Comparison of ENCODE assay signal across 1 cellular context in genomic region chr7:44796504-44797328, GRCh38.
TF ChIP-seq lines count a peak whose summit lies in the region.

TSS of gene PPIA (plus strand) at chr7:44796681. CDS start at chr7:44796725, 44 bp downstream.

TF ChIP-seq in GM12878, 131 proteins besides CTCF, POLR2A, EP300 and RAD21 (continued from another document):
- peak; percentile 92 for TF ChIP-seq IRF3 (IDR thresholded peaks at IDR 0.05)
- TF ChIP-seq, protein P1, sequence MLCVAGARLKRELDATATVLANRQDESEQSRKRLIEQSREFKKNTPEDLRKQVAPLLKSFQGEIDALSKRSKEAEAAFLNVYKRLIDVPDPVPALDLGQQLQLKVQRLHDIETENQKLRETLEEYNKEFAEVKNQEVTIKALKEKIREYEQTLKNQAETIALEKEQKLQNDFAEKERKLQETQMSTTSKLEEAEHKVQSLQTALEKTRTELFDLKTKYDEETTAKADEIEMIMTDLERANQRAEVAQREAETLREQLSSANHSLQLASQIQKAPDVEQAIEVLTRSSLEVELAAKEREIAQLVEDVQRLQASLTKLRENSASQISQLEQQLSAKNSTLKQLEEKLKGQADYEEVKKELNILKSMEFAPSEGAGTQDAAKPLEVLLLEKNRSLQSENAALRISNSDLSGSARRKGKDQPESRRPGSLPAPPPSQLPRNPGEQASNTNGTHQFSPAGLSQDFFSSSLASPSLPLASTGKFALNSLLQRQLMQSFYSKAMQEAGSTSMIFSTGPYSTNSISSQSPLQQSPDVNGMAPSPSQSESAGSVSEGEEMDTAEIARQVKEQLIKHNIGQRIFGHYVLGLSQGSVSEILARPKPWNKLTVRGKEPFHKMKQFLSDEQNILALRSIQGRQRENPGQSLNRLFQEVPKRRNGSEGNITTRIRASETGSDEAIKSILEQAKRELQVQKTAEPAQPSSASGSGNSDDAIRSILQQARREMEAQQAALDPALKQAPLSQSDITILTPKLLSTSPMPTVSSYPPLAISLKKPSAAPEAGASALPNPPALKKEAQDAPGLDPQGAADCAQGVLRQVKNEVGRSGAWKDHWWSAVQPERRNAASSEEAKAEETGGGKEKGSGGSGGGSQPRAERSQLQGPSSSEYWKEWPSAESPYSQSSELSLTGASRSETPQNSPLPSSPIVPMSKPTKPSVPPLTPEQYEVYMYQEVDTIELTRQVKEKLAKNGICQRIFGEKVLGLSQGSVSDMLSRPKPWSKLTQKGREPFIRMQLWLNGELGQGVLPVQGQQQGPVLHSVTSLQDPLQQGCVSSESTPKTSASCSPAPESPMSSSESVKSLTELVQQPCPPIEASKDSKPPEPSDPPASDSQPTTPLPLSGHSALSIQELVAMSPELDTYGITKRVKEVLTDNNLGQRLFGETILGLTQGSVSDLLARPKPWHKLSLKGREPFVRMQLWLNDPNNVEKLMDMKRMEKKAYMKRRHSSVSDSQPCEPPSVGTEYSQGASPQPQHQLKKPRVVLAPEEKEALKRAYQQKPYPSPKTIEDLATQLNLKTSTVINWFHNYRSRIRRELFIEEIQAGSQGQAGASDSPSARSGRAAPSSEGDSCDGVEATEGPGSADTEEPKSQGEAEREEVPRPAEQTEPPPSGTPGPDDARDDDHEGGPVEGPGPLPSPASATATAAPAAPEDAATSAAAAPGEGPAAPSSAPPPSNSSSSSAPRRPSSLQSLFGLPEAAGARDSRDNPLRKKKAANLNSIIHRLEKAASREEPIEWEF (IDR thresholded peaks at IDR 0.05; ENCODE audit: insufficient replicate concordance, low read depth, low read length), result no peak
- peak; percentile 59 for TF ChIP-seq MXI1 (IDR thresholded peaks at IDR 0.05; ENCODE audit: low read depth, low read length)
- TF ChIP-seq EGR1 (IDR thresholded peaks at IDR 0.05; ENCODE audit: borderline replicate concordance in 1 of 2, low read depth in 2 of 2, low read length in 2 of 2), result peak in 1 of 2 experiments; percentile 15; a peak in 1 of 3 replicates
- no peak for TF ChIP-seq ASH2L (IDR thresholded peaks at IDR 0.05; ENCODE audit: borderline replicate concordance, low read depth)
- TF ChIP-seq NR2C1 (IDR thresholded peaks at IDR 0.05), result peak; percentile 68
- TF ChIP-seq NFIC (IDR thresholded peaks at IDR 0.05; ENCODE audit: low read depth, low read length), result no peak
- no peak for TF ChIP-seq SMC3 (IDR thresholded peaks at IDR 0.05; ENCODE audit: borderline replicate concordance, low read length)
- no peak for TF ChIP-seq NFXL1 (IDR thresholded peaks at IDR 0.05; ENCODE audit: borderline replicate concordance)
- no peak for TF ChIP-seq RCOR1 (conservative IDR thresholded peaks at IDR 0.05; ENCODE audit: low read depth, low read length)
- no peak for TF ChIP-seq FOXK2 (IDR thresholded peaks at IDR 0.05)
- no peak for TF ChIP-seq CHD1 (IDR thresholded peaks at IDR 0.05; ENCODE audit: low read depth, low read length)
- no peak for TF ChIP-seq WRNIP1 (IDR thresholded peaks at IDR 0.05; ENCODE audit: borderline replicate concordance, low read depth, low read length)
- no peak for TF ChIP-seq MYB (IDR thresholded peaks at IDR 0.05; ENCODE audit: borderline replicate concordance, low read depth, low read length)
- peak; percentile 40 for TF ChIP-seq USF1 (IDR thresholded peaks at IDR 0.05; ENCODE audit: borderline replicate concordance, extremely low read length, insufficient read depth, low read depth, low read length)
- no peak for TF ChIP-seq MTA2 (IDR thresholded peaks at IDR 0.05; ENCODE audit: low read depth)
- no peak for TF ChIP-seq CHD4 (IDR thresholded peaks at IDR 0.05)
- TF ChIP-seq MYC (IDR thresholded peaks at IDR 0.05; ENCODE audit: insufficient read depth, insufficient read length, insufficient replicate concordance, low read length, severe bottlenecking), result peak; percentile 95
- TF ChIP-seq TAF1 (IDR thresholded peaks at IDR 0.05; ENCODE audit: borderline replicate concordance, low read depth, low read length), result peak; percentile 87
- TF ChIP-seq, protein P2, sequence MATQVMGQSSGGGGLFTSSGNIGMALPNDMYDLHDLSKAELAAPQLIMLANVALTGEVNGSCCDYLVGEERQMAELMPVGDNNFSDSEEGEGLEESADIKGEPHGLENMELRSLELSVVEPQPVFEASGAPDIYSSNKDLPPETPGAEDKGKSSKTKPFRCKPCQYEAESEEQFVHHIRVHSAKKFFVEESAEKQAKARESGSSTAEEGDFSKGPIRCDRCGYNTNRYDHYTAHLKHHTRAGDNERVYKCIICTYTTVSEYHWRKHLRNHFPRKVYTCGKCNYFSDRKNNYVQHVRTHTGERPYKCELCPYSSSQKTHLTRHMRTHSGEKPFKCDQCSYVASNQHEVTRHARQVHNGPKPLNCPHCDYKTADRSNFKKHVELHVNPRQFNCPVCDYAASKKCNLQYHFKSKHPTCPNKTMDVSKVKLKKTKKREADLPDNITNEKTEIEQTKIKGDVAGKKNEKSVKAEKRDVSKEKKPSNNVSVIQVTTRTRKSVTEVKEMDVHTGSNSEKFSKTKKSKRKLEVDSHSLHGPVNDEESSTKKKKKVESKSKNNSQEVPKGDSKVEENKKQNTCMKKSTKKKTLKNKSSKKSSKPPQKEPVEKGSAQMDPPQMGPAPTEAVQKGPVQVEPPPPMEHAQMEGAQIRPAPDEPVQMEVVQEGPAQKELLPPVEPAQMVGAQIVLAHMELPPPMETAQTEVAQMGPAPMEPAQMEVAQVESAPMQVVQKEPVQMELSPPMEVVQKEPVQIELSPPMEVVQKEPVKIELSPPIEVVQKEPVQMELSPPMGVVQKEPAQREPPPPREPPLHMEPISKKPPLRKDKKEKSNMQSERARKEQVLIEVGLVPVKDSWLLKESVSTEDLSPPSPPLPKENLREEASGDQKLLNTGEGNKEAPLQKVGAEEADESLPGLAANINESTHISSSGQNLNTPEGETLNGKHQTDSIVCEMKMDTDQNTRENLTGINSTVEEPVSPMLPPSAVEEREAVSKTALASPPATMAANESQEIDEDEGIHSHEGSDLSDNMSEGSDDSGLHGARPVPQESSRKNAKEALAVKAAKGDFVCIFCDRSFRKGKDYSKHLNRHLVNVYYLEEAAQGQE (IDR thresholded peaks at IDR 0.05; ENCODE audit: low read depth, low read length), result 0 out of 2 replicates have a peak, but pooled peaks have one; percentile 4
- TF ChIP-seq RELA (IDR thresholded peaks at IDR 0.05; ENCODE audit: borderline replicate concordance, partially characterized antibody), result peak; percentile 17
- peak; percentile 85 for TF ChIP-seq SMARCA5 (IDR thresholded peaks at IDR 0.05)
- peak; percentile 94 for TF ChIP-seq PML (IDR thresholded peaks at IDR 0.05; ENCODE audit: low read length)
- TF ChIP-seq SP1 (IDR thresholded peaks at IDR 0.05; ENCODE audit: low read depth, low read length), result peak; percentile 97
- TF ChIP-seq, protein P3, sequence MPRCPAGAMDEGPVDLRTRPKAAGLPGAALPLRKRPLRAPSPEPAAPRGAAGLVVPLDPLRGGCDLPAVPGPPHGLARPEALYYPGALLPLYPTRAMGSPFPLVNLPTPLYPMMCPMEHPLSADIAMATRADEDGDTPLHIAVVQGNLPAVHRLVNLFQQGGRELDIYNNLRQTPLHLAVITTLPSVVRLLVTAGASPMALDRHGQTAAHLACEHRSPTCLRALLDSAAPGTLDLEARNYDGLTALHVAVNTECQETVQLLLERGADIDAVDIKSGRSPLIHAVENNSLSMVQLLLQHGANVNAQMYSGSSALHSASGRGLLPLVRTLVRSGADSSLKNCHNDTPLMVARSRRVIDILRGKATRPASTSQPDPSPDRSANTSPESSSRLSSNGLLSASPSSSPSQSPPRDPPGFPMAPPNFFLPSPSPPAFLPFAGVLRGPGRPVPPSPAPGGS (IDR thresholded peaks at IDR 0.05; ENCODE audit: borderline replicate concordance, insufficient read depth, low read depth, low read length, poor library complexity, severe bottlenecking), result no peak
- TF ChIP-seq SREBF1 (IDR thresholded peaks at IDR 0.05; ENCODE audit: low read length), result no peak
- TF ChIP-seq PAX5 (IDR thresholded peaks at IDR 0.05; ENCODE audit: borderline replicate concordance, low read depth, low read length), result peak; percentile 5; the same call in 1 of the 2 replicates
- TF ChIP-seq HCFC1 (IDR thresholded peaks at IDR 0.05; ENCODE audit: low read length), result no peak; the same call in 1 of the 2 replicates
- TF ChIP-seq ATF3 (IDR thresholded peaks at IDR 0.05; ENCODE audit: borderline replicate concordance, extremely low read depth, low read depth, low read length), result no peak
- no peak for TF ChIP-seq SIX5 (IDR thresholded peaks at IDR 0.05; ENCODE audit: low read depth, low read length, severe bottlenecking)
- TF ChIP-seq PKNOX1 (IDR thresholded peaks at IDR 0.05), result peak; percentile 100
- TF ChIP-seq, protein P4, sequence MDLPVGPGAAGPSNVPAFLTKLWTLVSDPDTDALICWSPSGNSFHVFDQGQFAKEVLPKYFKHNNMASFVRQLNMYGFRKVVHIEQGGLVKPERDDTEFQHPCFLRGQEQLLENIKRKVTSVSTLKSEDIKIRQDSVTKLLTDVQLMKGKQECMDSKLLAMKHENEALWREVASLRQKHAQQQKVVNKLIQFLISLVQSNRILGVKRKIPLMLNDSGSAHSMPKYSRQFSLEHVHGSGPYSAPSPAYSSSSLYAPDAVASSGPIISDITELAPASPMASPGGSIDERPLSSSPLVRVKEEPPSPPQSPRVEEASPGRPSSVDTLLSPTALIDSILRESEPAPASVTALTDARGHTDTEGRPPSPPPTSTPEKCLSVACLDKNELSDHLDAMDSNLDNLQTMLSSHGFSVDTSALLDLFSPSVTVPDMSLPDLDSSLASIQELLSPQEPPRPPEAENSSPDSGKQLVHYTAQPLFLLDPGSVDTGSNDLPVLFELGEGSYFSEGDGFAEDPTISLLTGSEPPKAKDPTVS (IDR thresholded peaks at IDR 0.05; ENCODE audit: low read depth, low read length), result no peak
- TF ChIP-seq RBBP5 (conservative IDR thresholded peaks at IDR 0.05), result 0 out of 2 replicates have a peak, but pooled peaks have one; percentile 37
- TF ChIP-seq NFYA (IDR thresholded peaks at IDR 0.05; ENCODE audit: borderline replicate concordance, low read depth, low read length), result peak; percentile 41; the same call in 1 of the 2 replicates
- peak; percentile 70; the same call in 1 of the 2 replicates for TF ChIP-seq ZNF207 (IDR thresholded peaks at IDR 0.05; ENCODE audit: borderline replicate concordance)
- TF ChIP-seq ZNF274 (IDR thresholded peaks at IDR 0.05; ENCODE audit: insufficient read depth, insufficient read length), result no peak
- TF ChIP-seq HDAC2 (IDR thresholded peaks at IDR 0.05), result no peak
- peak; percentile 73 for TF ChIP-seq IKZF1 (conservative IDR thresholded peaks at IDR 0.05)
- TF ChIP-seq STAT1 (conservative IDR thresholded peaks at IDR 0.05), result no peak
- no peak for TF ChIP-seq TBL1XR1 (IDR thresholded peaks at IDR 0.05; ENCODE audit: low read depth, low read length)
- TF ChIP-seq MEF2B (IDR thresholded peaks at IDR 0.05; ENCODE audit: partially characterized antibody, poor library complexity, severe bottlenecking), result peak; percentile 53
- peak; percentile 96 for TF ChIP-seq BACH1 (IDR thresholded peaks at IDR 0.05; ENCODE audit: borderline replicate concordance)
- TF ChIP-seq PAX8 (IDR thresholded peaks at IDR 0.05), result no peak
- TF ChIP-seq SRF (IDR thresholded peaks at IDR 0.05; ENCODE audit: low read depth in 2 of 2, low read length in 2 of 2), result no peak
- TF ChIP-seq SUPT20H (IDR thresholded peaks at IDR 0.05; ENCODE audit: borderline replicate concordance, control insufficient read depth, low read depth, low read length), result no peak
- TF ChIP-seq PBX3 (IDR thresholded peaks at IDR 0.05; ENCODE audit: insufficient replicate concordance, low read depth, low read length), result peak; percentile 100
- TF ChIP-seq CBX5 (IDR thresholded peaks at IDR 0.05; ENCODE audit: low read depth), result no peak
- no peak for TF ChIP-seq TCF7 (IDR thresholded peaks at IDR 0.05; ENCODE audit: borderline replicate concordance)
- no peak for TF ChIP-seq ZNF24 (IDR thresholded peaks at IDR 0.05)
- TF ChIP-seq GABPA (IDR thresholded peaks at IDR 0.05; ENCODE audit: low read depth), result no peak
- peak; percentile 33; the same call in 1 of the 2 replicates for TF ChIP-seq BCL11A (IDR thresholded peaks at IDR 0.05; ENCODE audit: low read depth, low read length)
- peak; percentile 68 for TF ChIP-seq RB1 (IDR thresholded peaks at IDR 0.05; ENCODE audit: borderline replicate concordance)
